Comparison of ENCODE assay signal across 20 cellular contexts in genomic region chr9:72895122-72895521, GRCh38. TPM values are rescaled to one million over a fixed set of nuclear protein-coding genes. Genes with fewer than 3 reads are reported as not detected.
DNase-seq lines count a peak whose midpoint lies in the region; ATAC-seq, FAIRE-seq and TF ChIP-seq lines count a peak whose summit lies in the region.
"Had no signal": no experiment of that assay in that cellular context is flagged by ENCODE, and none has a peak within 500 bp of the region (broad histone marks: within the 10 kb centered on the region; RNA-seq: fewer than 3 reads in every experiment).

No MANE protein-coding gene starts in this region.

- no peak for TF ChIP-seq RAD21 in A549 (conservative IDR thresholded peaks at IDR 0.05 in 1 of 2, IDR thresholded peaks at IDR 0.05 in 1 of 2)

- no peak overlapping the region for H3K27ac Mint-ChIP-seq in CD8-positive, alpha-beta memory T cell
- H3K27ac Mint-ChIP-seq: CD4-positive, alpha-beta memory T cell had no signal

- FAIRE-seq in A549 (lab: Jason Lieb, UNC) (no peak), RCC 7860 (lab: Jason Lieb, UNC) (peak; percentile 28)
- FAIRE-seq: A204.1, GM12891, GM18507 had no signal

- peaks cover 0 to 2% (median 2%) of the 10 kb centered on the region in 5 donors for H3K9me3 Mint-ChIP-seq in CD8-positive, alpha-beta memory T cell

- H3K4me3 Mint-ChIP-seq in CD8-positive, alpha-beta memory T cell = no peak overlapping the region
- H3K4me3 Mint-ChIP-seq: CD4-positive, alpha-beta memory T cell had no signal

- peak overlapping the region; percentile 65 for H3K9ac ChIP-seq in skeletal muscle satellite cell (ENCODE audit: low read depth, low read length)
- no peak overlapping the region for H3K9ac ChIP-seq in colonic mucosa (ENCODE audit: low read depth in 2 of 2, low read length in 2 of 2)

- DNase-seq in A549 (ENCODE audit: low read depth in 1 of 2, low spot score in 1 of 2) (no peak), RCC 7860 (ENCODE audit: low spot score) (no peak), fibroblast of mammary gland (ENCODE audit: low read depth) (peak; percentile 15), DMS153 treated with DMSO at 0.1 percent for 48 hours (lab: John Stamatoyannopoulos, UW; ENCODE audit: unreplicated experiment) (no peak), colonic mucosa (no peak)
- DNase-seq in CD8-positive, alpha-beta memory T cell = no peak
- DNase-seq in stimulated activated CD4-positive, alpha-beta T cell treated with anti-CD3 and anti-CD28 coated beads, Interleukin-15, amount 100 ng/mL, for 24 hours = no peak
- DNase-seq: ACHN; C1 segment of cervical spinal cord; Caco-2; CD4-positive, alpha-beta memory T cell; DMS153; DMS79; GDM1; GOT3 had no signal

- H3K4me3 ChIP-seq in A549 (no peak overlapping the region), fibroblast of mammary gland (ENCODE audit: control insufficient read depth, low read depth, low read length) (no peak overlapping the region), skeletal muscle satellite cell (ENCODE audit: low read length) (peak overlapping the region; percentile 43), colonic mucosa (no peak overlapping the region)
- no peak overlapping the region for H3K4me3 ChIP-seq in CD8-positive, alpha-beta memory T cell (ENCODE audit: low read length)

- CTCF ChIA-PET in A549 (lab: Yijun Ruan, JAX) = no interaction called here
- CTCF ChIA-PET in CD8-positive, alpha-beta memory T cell (lab: Charles Lee) = no interaction called here

- TF ChIP-seq CTCF in A549 (IDR thresholded peaks at IDR 0.05) (no peak), fibroblast of mammary gland (conservative IDR thresholded peaks at IDR 0.05; ENCODE audit: control insufficient read depth, insufficient read depth, low read depth, low read length) (no peak), colonic mucosa (IDR thresholded peaks at IDR 0.05) (no peak)

- H3K36me3 ChIP-seq in skeletal muscle satellite cell (ENCODE audit: insufficient read depth, low read length) = no peaks in the 10 kb centered on the region
- H3K36me3 ChIP-seq in colonic mucosa = no peaks in the 10 kb centered on the region
- H3K36me3 ChIP-seq in CD8-positive, alpha-beta memory T cell (ENCODE audit: insufficient read depth, low read length) = no peaks in the 10 kb centered on the region

- H3K27me3 ChIP-seq in skeletal muscle satellite cell (ENCODE audit: control insufficient read depth, insufficient read depth, low read length) = no peaks in the 10 kb centered on the region
- H3K27me3 ChIP-seq in colonic mucosa = no peaks in the 10 kb centered on the region
- H3K27me3 ChIP-seq in CD8-positive, alpha-beta memory T cell (ENCODE audit: insufficient read depth, low read length, poor library complexity, severe bottlenecking) = no peaks in the 10 kb centered on the region

- H3K27ac ChIP-seq in A549 (no peak overlapping the region; a peak in 1 of 6 replicates), colonic mucosa (no peak overlapping the region)
- no peak overlapping the region for H3K27ac ChIP-seq in CD8-positive, alpha-beta memory T cell (ENCODE audit: low read depth, low read length)
- H3K27ac ChIP-seq: 22Rv1 had no signal

- WGBS in A549 (ENCODE audit: missing lambda C conversion rate) = 86% methylated on average over 2 of the region's 2 CpGs

- no peaks in the 10 kb centered on the region for H3K9me3 ChIP-seq in A549
- H3K9me3 ChIP-seq in skeletal muscle satellite cell (replicated peaks; ENCODE audit: low read length) = no peaks in the 10 kb centered on the region
- no peaks in the 10 kb centered on the region for H3K9me3 ChIP-seq in colonic mucosa
- H3K9me3 ChIP-seq in CD8-positive, alpha-beta memory T cell (ENCODE audit: low read length) = no peaks in the 10 kb centered on the region
- H3K9me3 ChIP-seq: Caco-2 had no signal

- H3K4me1 ChIP-seq in A549 (peaks cover 60% of the 10 kb centered on the region), skeletal muscle satellite cell (ENCODE audit: control insufficient read depth, insufficient read depth, low read length) (peaks cover 33% of the 10 kb centered on the region), colonic mucosa (no peaks in the 10 kb centered on the region)
- H3K4me1 ChIP-seq in CD8-positive, alpha-beta memory T cell (ENCODE audit: insufficient read depth, low read length) = no peaks in the 10 kb centered on the region
- H3K4me1 ChIP-seq: Caco-2 had no signal

- H3K36me3 Mint-ChIP-seq in CD8-positive, alpha-beta memory T cell = no peaks in the 10 kb centered on the region
- H3K36me3 Mint-ChIP-seq: CD4-positive, alpha-beta memory T cell had no signal

- no peak for ATAC-seq in A549

- intact Hi-C loops in colonic mucosa (cut with DNase I) = no loop called here

- no peak for TF ChIP-seq POLR2A in A549 (IDR thresholded peaks at IDR 0.05; ENCODE audit: low read length)

- TF ChIP-seq EP300 in A549 (IDR thresholded peaks at IDR 0.05) = no peak

- H3K4me1 Mint-ChIP-seq in CD8-positive, alpha-beta memory T cell = no peaks in the 10 kb centered on the region
- H3K4me1 Mint-ChIP-seq: CD4-positive, alpha-beta memory T cell had no signal

- POLR2A ChIA-PET in A549 (lab: Yijun Ruan, JAX) = no interaction called here
- POLR2A ChIA-PET in CD8-positive, alpha-beta memory T cell (lab: Charles Lee) = no interaction called here

- peaks cover 0 to 11% of the 10 kb centered on the region in 2 donors for H3K27me3 Mint-ChIP-seq in CD8-positive, alpha-beta memory T cell

- H3K4me2 ChIP-seq in A549 = no peak overlapping the region
- H3K4me2 ChIP-seq in skeletal muscle satellite cell (ENCODE audit: low read length) = peak overlapping the region; percentile 19

TF ChIP-seq in A549, 52 proteins besides CTCF, POLR2A, EP300 and RAD21:
- TF ChIP-seq TFCP2L1 (CRISPR knock-in tag; IDR thresholded peaks at IDR 0.05) = peak; percentile 78; the same call in 1 of the 2 replicates
- no peak for TF ChIP-seq BHLHE40 (IDR thresholded peaks at IDR 0.05; ENCODE audit: low read depth, low read length)
- TF ChIP-seq ZSCAN20 (CRISPR knock-in tag; IDR thresholded peaks at IDR 0.05) = no peak
- TF ChIP-seq POLR2AphosphoS2 (conservative IDR thresholded peaks at IDR 0.05; ENCODE audit: low read length) = 0 out of 2 replicates have a peak, but pooled peaks have one; percentile 77
TF ChIP-seq in A549: peak in this region for 2.

RNA-seq across cellular contexts. Expression of gene ALDH1A1, which starts 57.7 kb away (rescaled TPM):
- polyA plus RNA-seq in A549 (2011; rRNA removed) = 6,119 and 8,617 TPM in 2 replicates
- polyA plus RNA-seq in A549 (2012; cell fraction: cytosol; rRNA removed) = 2,623 and 3,095 TPM in 2 replicates
- polyA plus RNA-seq in A549 (2012; cell fraction: nucleus; rRNA removed) = 1,463 and 2,252 TPM in 2 replicates
- 9,362 to 9,987 TPM (median 9,373 TPM) in 3 replicates for polyA plus RNA-seq in A549 (2017; fragmentation: RNase III; extraction: RNeasy Plus Mini Kit Qiagen cat#74134 plus additional on column Dnase treatment)
- polyA minus RNA-seq in A549 (2011; rRNA and poly(A)+ RNA removed) = 2,553 and 2,631 TPM in 2 replicates
- 6.6 and 15.9 TPM in 2 replicates for total RNA-seq in skeletal muscle satellite cell (2012; rRNA removed)
- total RNA-seq in colonic mucosa = 100 to 1,000 TPM in 1 of 2 donors, 10 to 100 TPM in 1; 61.3 to 102 TPM
- under 1 TPM; 0.26 to 0.62 TPM for total RNA-seq in CD8-positive, alpha-beta memory T cell
- not detected for polyA plus RNA-seq in CD8-positive, alpha-beta memory T cell
- polyA plus RNA-seq: CD4-positive, alpha-beta memory T cell had no signal

Comparison
In these comparisons a context has a peak if more than half of its experiments do, and no peak if none do; other contexts are left out.
1. RNA of gene ALDH1A1, which starts 57.7 kb away (total RNA-seq): 61.3 to 102 TPM in colonic mucosa; 0.26 to 0.62 TPM in CD8-positive, alpha-beta memory T cell; every median in the first group is over 10 times any median in the second.